In genomic region chr12:62250671-62251608, GRCh38 we compare ENCODE assay signal across 8 cellular contexts. TPM values are rescaled to one million over a fixed set of nuclear protein-coding genes. Genes with fewer than 3 reads are reported as not detected.
A peak's percentile ranks its signal among the peaks of the same experiment; 100 is the strongest.
DNase-seq lines count a peak whose midpoint lies in the region; ATAC-seq and TF ChIP-seq lines count a peak whose summit lies in the region.

No MANE protein-coding gene starts in this region.

- DNase-seq in AG08395 (ENCODE audit: low spot score): peak; percentile 7
- peak; percentile 31 for DNase-seq in activated T-helper 1 cell treated with anti-CD3 and anti-CD28 coated beads, Interleukin-12 subunit alpha, Interleukin-12 subunit beta, Interleukin-2, Interleukin-4 antibody, amounts not matched to agents 30 ng/mL and 10 ng/mL and 1 ng/mL, durations not matched to agents 14 hours and 24 hours and 36 hours (ENCODE audit: low spot score)
- DNase-seq in spleen: no peak
- DNase-seq in caudate nucleus (lab: John Stamatoyannopoulos, UW): no peak
- no peak for DNase-seq in NCI-H524 treated with DMSO at 0.1 percent for 48 hours (lab: John Stamatoyannopoulos, UW)
- DNase-seq in HT-29 (ENCODE audit: low spot score): no peak

- H3K4me1 Mint-ChIP-seq in activated T-helper 1 cell treated with anti-CD3 and anti-CD28 coated beads, Interleukin-12 subunit alpha, Interleukin-12 subunit beta, Interleukin-2, Interleukin-4 antibody, amounts not matched to agents 30 ng/mL and 10 ng/mL and 1 ng/mL, durations not matched to agents 14 hours and 24 hours and 36 hours (ENCODE audit: low read depth): peaks cover 41% of the 10 kb centered on the region

- peak overlapping the region; percentile 44 for H3K4me3 Mint-ChIP-seq in activated T-helper 1 cell treated with anti-CD3 and anti-CD28 coated beads, Interleukin-12 subunit alpha, Interleukin-12 subunit beta, Interleukin-2, Interleukin-4 antibody, amounts not matched to agents 30 ng/mL and 10 ng/mL and 1 ng/mL, durations not matched to agents 14 hours and 24 hours and 36 hours

- no peaks in the 10 kb centered on the region for H3K36me3 ChIP-seq in spleen

- intact Hi-C loops in activated T-helper 1 cell treated with anti-CD3 and anti-CD28 coated beads, Interleukin-12 subunit alpha, Interleukin-12 subunit beta, Interleukin-2, Interleukin-4 antibody, amounts not matched to agents 30 ng/mL and 10 ng/mL and 1 ng/mL, durations not matched to agents 14 hours and 24 hours and 36 hours (cut with micrococcal nuclease): loop anchor here (1.0 to 10.0 kb wide), 3 partner anchors 8 to 1524 kb away; partner anchors contain the start of gene RXYLT1
- intact Hi-C loops in spleen (cut with DNase I; ENCODE audit: low total_unique reads): no loop called here

- H3K27me3 ChIP-seq in spleen (replicated peaks in 1 of 7): no peaks in the 10 kb centered on the region

- peaks cover 0 to 40% (median 12%) of the 10 kb centered on the region in 6 donors for H3K4me1 ChIP-seq in spleen

- peak; percentile 95 for ATAC-seq in GM18909 (IDR thresholded peaks at IDR 0.05; ENCODE audit: poor library complexity, unreplicated experiment)
- ATAC-seq in HG03095 (IDR thresholded peaks at IDR 0.05; ENCODE audit: unreplicated experiment): peak; percentile 98

- H3K36me3 Mint-ChIP-seq in activated T-helper 1 cell treated with anti-CD3 and anti-CD28 coated beads, Interleukin-12 subunit alpha, Interleukin-12 subunit beta, Interleukin-2, Interleukin-4 antibody, amounts not matched to agents 30 ng/mL and 10 ng/mL and 1 ng/mL, durations not matched to agents 14 hours and 24 hours and 36 hours (ENCODE audit: low read depth): peaks cover 23% of the 10 kb centered on the region

- H3K9me3 ChIP-seq in spleen: no peaks in the 10 kb centered on the region

- H3K9me3 Mint-ChIP-seq in activated T-helper 1 cell treated with anti-CD3 and anti-CD28 coated beads, Interleukin-12 subunit alpha, Interleukin-12 subunit beta, Interleukin-2, Interleukin-4 antibody, amounts not matched to agents 30 ng/mL and 10 ng/mL and 1 ng/mL, durations not matched to agents 14 hours and 24 hours and 36 hours: no peaks in the 10 kb centered on the region

- TF ChIP-seq POLR2A in spleen (IDR thresholded peaks at IDR 0.05): no peak

- no peaks in the 10 kb centered on the region for H3K27me3 Mint-ChIP-seq in activated T-helper 1 cell treated with anti-CD3 and anti-CD28 coated beads, Interleukin-12 subunit alpha, Interleukin-12 subunit beta, Interleukin-2, Interleukin-4 antibody, amounts not matched to agents 30 ng/mL and 10 ng/mL and 1 ng/mL, durations not matched to agents 14 hours and 24 hours and 36 hours (ENCODE audit: insufficient read depth)

- WGBS in spleen, 5 donors: 49 to 74% (median 67%) methylated on average over 3 of the region's 3 CpGs

- H3K27ac Mint-ChIP-seq in activated T-helper 1 cell treated with anti-CD3 and anti-CD28 coated beads, Interleukin-12 subunit alpha, Interleukin-12 subunit beta, Interleukin-2, Interleukin-4 antibody, amounts not matched to agents 30 ng/mL and 10 ng/mL and 1 ng/mL, durations not matched to agents 14 hours and 24 hours and 36 hours: peak overlapping the region; percentile 89

- no peak for TF ChIP-seq CTCF in spleen (IDR thresholded peaks at IDR 0.05 in 8 of 11, conservative IDR thresholded peaks at IDR 0.05 in 3 of 11)

- H3K27ac ChIP-seq in spleen: peak overlapping the region in 7 of 8 donors; percentile 39 to 83 (median 78)
- H3K27ac ChIP-seq in caudate nucleus (ENCODE audit: low read depth, low read length): no peak overlapping the region

- H3K4me3 ChIP-seq in spleen: no peak overlapping the region

RNA-seq across cellular contexts. Expression of gene USP15, which starts 9.3 kb away (rescaled TPM):
- 100 and 110 TPM in 2 replicates for total RNA-seq in activated T-helper 1 cell treated with anti-CD3 and anti-CD28 coated beads, Interleukin-12 subunit alpha, Interleukin-12 subunit beta, Interleukin-2, Interleukin-4 antibody, amounts not matched to agents 30 ng/mL and 10 ng/mL and 1 ng/mL, durations not matched to agents 14 hours and 24 hours and 36 hours
- 100 to 1,000 TPM; 145 to 288 (median 183) TPM for total RNA-seq in spleen
- polyA plus RNA-seq in spleen: 100 to 1,000 TPM in 1 of 3 donors, 10 to 100 TPM in 2; 65.3 to 115 (median 87.1) TPM
- total RNA-seq in HT-29 (2014; rRNA removed; shearing (Covaris generic)): 24.6 and 27.1 TPM in 2 replicates

Comparison
In these comparisons a context has a peak if more than half of its experiments do, and no peak if none do; other contexts are left out.
1. DNase-seq: peak in AG08395 (single experiment) and activated T-helper 1 cell treated with anti-CD3 and anti-CD28 coated beads, Interleukin-12 subunit alpha, Interleukin-12 subunit beta, Interleukin-2, Interleukin-4 antibody, amounts not matched to agents 30 ng/mL and 10 ng/mL and 1 ng/mL, durations not matched to agents 14 hours and 24 hours and 36 hours (single experiment); none in spleen (single experiment), caudate nucleus (0 of 61), NCI-H524 treated with DMSO at 0.1 percent for 48 hours (single experiment) and HT-29 (single experiment).